In genomic region chr17:3593384-3593783, GRCh38 we compare ENCODE assay signal across 25 cellular contexts. TPM values are rescaled to one million over a fixed set of nuclear protein-coding genes. Genes with fewer than 3 reads are reported as not detected.
"Had no signal": no experiment of that assay in that cellular context is flagged by ENCODE, and none has a peak within 500 bp of the region (broad histone marks: within the 10 kb centered on the region; RNA-seq: fewer than 3 reads in every experiment).

No MANE protein-coding gene starts in this region.

- H3K27ac ChIP-seq: colonic mucosa, esophagus muscularis mucosa, foreskin keratinocyte, gastroesophageal sphincter, lower lobe of right lung, prostate gland, sigmoid colon, stomach, thyroid gland, vagina had no signal

- H3K36me3 ChIP-seq: colonic mucosa, prostate gland had no signal

- ATAC-seq: foreskin keratinocyte; gastroesophageal sphincter; left ventricle myocardium superior; lower lobe of right lung; natural killer cell; right cardiac atrium; stimulated activated effector memory CD8-positive, alpha-beta T cell treated with anti-CD3 and anti-CD28 coated beads, Interleukin-12 subunit alpha, Interleukin-12 subunit beta, amount 100 ng/mL, for 72 hours had no signal

- H3K9me3 ChIP-seq: colonic mucosa, esophagus muscularis mucosa, gastroesophageal sphincter, heart right ventricle, lower lobe of right lung, prostate gland, sigmoid colon, stomach, thyroid gland, vagina had no signal

- DNase-seq: colonic mucosa; effector memory CD4-positive, alpha-beta T cell; foreskin keratinocyte; heart right ventricle; hippocampal formation; kidney glomerular epithelial cell; left ventricle myocardium superior; lower lobe of right lung; natural killer cell; right cardiac atrium; sigmoid colon; stimulated activated CD4-positive, alpha-beta T cell treated with anti-CD3 and anti-CD28 coated beads, Interleukin-2, amount 100 ng/mL, for 24 hours; stimulated activated CD4-positive, alpha-beta T cell treated with anti-CD3 and anti-CD28 coated beads, Interleukin-4, amount 100 ng/mL, for 24 hours; stimulated activated naive CD4-positive, alpha-beta T cell treated with Interleukin-2 at 50 U/mL for 16 hours; stomach; thyroid gland; trophoblast cell had no signal

- H3K27me3 Mint-ChIP-seq: dendritic cell treated with granulocyte-macrophage colony-stimulating factor and Interleukin-4, amounts not matched to agents 40 ng/mL and 50 ng/mL, for 4 days had no signal

- H3K9me3 Mint-ChIP-seq: dendritic cell treated with granulocyte-macrophage colony-stimulating factor and Interleukin-4, amounts not matched to agents 40 ng/mL and 50 ng/mL, for 4 days; natural killer cell; stimulated activated effector memory CD8-positive, alpha-beta T cell treated with anti-CD3 and anti-CD28 coated beads, Interleukin-12 subunit alpha, Interleukin-12 subunit beta, amount 100 ng/mL, for 72 hours had no signal

- H3K27ac Mint-ChIP-seq: dendritic cell treated with granulocyte-macrophage colony-stimulating factor and Interleukin-4, amounts not matched to agents 40 ng/mL and 50 ng/mL, for 4 days; natural killer cell; stimulated activated effector memory CD8-positive, alpha-beta T cell treated with anti-CD3 and anti-CD28 coated beads, Interleukin-12 subunit alpha, Interleukin-12 subunit beta, amount 100 ng/mL, for 72 hours had no signal

- H3K36me3 Mint-ChIP-seq: natural killer cell had no signal

- H3K4me1 Mint-ChIP-seq: natural killer cell; stimulated activated effector memory CD8-positive, alpha-beta T cell treated with anti-CD3 and anti-CD28 coated beads, Interleukin-12 subunit alpha, Interleukin-12 subunit beta, amount 100 ng/mL, for 72 hours had no signal

- FAIRE-seq: endothelial cell of umbilical vein, islet of Langerhans had no signal

- H3K27me3 ChIP-seq: colonic mucosa, esophagus muscularis mucosa, foreskin keratinocyte, gastroesophageal sphincter, heart right ventricle, sigmoid colon, stomach, thyroid gland, vagina had no signal

- H3K4me1 ChIP-seq: colonic mucosa, foreskin keratinocyte, lower lobe of right lung, prostate gland, stomach, thyroid gland, vagina had no signal

- H3K4me3 Mint-ChIP-seq: dendritic cell treated with granulocyte-macrophage colony-stimulating factor and Interleukin-4, amounts not matched to agents 40 ng/mL and 50 ng/mL, for 4 days; natural killer cell; stimulated activated effector memory CD8-positive, alpha-beta T cell treated with anti-CD3 and anti-CD28 coated beads, Interleukin-12 subunit alpha, Interleukin-12 subunit beta, amount 100 ng/mL, for 72 hours had no signal

- H3K4me3 ChIP-seq: colonic mucosa, esophagus muscularis mucosa, gastroesophageal sphincter, heart right ventricle, lower lobe of right lung, prostate gland, sigmoid colon, stomach, thyroid gland, vagina had no signal

RNA-seq across cellular contexts. Expression of gene TRPV3, which starts 35.8 kb away (rescaled TPM):
- total RNA-seq: endothelial cell of umbilical vein had no signal
